In the genomic region with DNA sequence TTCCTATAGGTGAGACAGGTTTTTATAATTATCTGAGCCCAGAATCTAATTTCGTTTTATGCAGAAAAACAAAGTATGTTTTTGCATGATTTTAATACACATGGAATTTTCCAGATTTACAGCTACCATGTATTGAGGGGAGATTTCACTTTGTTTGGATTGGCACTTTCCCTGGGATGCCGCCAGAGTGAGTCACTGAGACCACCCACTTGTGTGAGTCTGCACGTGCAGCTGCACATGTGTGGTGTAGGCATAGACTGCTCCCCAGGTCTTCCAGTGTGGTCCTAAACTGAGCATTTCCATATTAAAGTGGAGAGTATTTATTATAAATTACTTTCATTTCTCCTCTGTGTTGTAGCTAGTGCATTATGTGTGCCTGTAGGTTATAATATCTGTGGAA, we compare ENCODE assay signal across 26 cellular contexts.
A peak's percentile ranks its signal among the peaks of the same experiment; 100 is the strongest.
DNase-seq lines count a peak whose midpoint lies in the region; ATAC-seq, FAIRE-seq and TF ChIP-seq lines count a peak whose summit lies in the region.
"Had no signal": no experiment of that assay in that cellular context is flagged by ENCODE, and none has a peak within 500 bp of the region (broad histone marks: within the 10 kb centered on the region; RNA-seq: fewer than 3 reads in every experiment).

No MANE protein-coding gene starts in this region.

- POLR2A ChIA-PET in SK-N-SH (lab: Yijun Ruan, JAX) = no interaction called here

- H3K27me3 ChIP-seq in SK-N-SH (ENCODE audit: insufficient read depth) = no peaks in the 10 kb centered on the region
- H3K27me3 ChIP-seq: BLaER1 treated with 17β-estradiol and CSF1 and Interleukin-3, amounts not matched to agents 10 nM and 100 nM; dorsolateral prefrontal cortex; heart right ventricle had no signal

- H2AFZ ChIP-seq in SK-N-SH (ENCODE audit: low read depth) = no peak overlapping the region
- H2AFZ ChIP-seq: parathyroid adenoma had no signal

- TF ChIP-seq CTCF in SK-N-SH (IDR thresholded peaks at IDR 0.05) = no peak

- DNase-seq in SK-N-SH = no peak
- DNase-seq in astrocyte of the hippocampus (ENCODE audit: low read depth, low spot score) = peak; percentile 57
- peak; percentile 28 for DNase-seq in fibroblast of the conjunctiva (ENCODE audit: low read depth)
- peak; percentile 35 for DNase-seq in urothelium cell line (ENCODE audit: low spot score)
- no peak for DNase-seq in activated naive CD8-positive, alpha-beta T cell treated with anti-CD3 and anti-CD28 coated beads for 36 hours
- DNase-seq: activated CD4-positive, CD25-positive, alpha-beta regulatory T cell treated with anti-CD3 and anti-CD28 coated beads, Interleukin-2, amount 50 U/mL, for 72 hours; dorsolateral prefrontal cortex; GF-D8; H9; heart right ventricle; islet precursor cell; naive thymus-derived CD4-positive, alpha-beta T cell; NCI-H187 treated with DMSO at 0.1 percent for 48 hours; NCI-H345; stimulated activated CD4-positive, alpha-beta T cell treated with anti-CD3 and anti-CD28 coated beads, Interleukin-2, amount 100 ng/mL, for 48 hours; stimulated activated naive CD8-positive, alpha-beta T cell treated with anti-CD3 and anti-CD28 coated beads, Interleukin-15, amount 100 ng/mL, for 72 hours; trophoblast cell had no signal

- peaks cover 8% of the 10 kb centered on the region for H3K27me3 Mint-ChIP-seq in activated naive CD8-positive, alpha-beta T cell treated with anti-CD3 and anti-CD28 coated beads for 36 hours
- H3K27me3 Mint-ChIP-seq: stimulated activated naive CD8-positive, alpha-beta T cell treated with anti-CD3 and anti-CD28 coated beads, Interleukin-15, amount 100 ng/mL, for 72 hours had no signal

- no peak overlapping the region for H3K4me3 ChIP-seq in SK-N-SH (ENCODE audit: low read depth in 2 of 2, low read length in 1 of 2)
- H3K4me3 ChIP-seq: BLaER1 treated with 17β-estradiol and CSF1 and Interleukin-3, amounts not matched to agents 10 nM and 100 nM; dorsolateral prefrontal cortex; heart right ventricle had no signal

- CTCF ChIA-PET in SK-N-SH (lab: Yijun Ruan, JAX) = no interaction called here

- no peaks in the 10 kb centered on the region for H3K36me3 ChIP-seq in SK-N-SH (replicated peaks in 1 of 2; ENCODE audit: control insufficient read depth in 1 of 2, insufficient read depth in 2 of 2, low read length in 1 of 2)
- H3K36me3 ChIP-seq: BLaER1 treated with 17β-estradiol and CSF1 and Interleukin-3, amounts not matched to agents 10 nM and 100 nM; heart right ventricle had no signal

- no peak for ATAC-seq in SK-N-SH treated with all-trans-retinoic acid at 6 μM for 48 hours
- ATAC-seq in HG02981 (IDR thresholded peaks at IDR 0.05; ENCODE audit: unreplicated experiment) = no peak
- ATAC-seq in GM21723 (IDR thresholded peaks at IDR 0.05; ENCODE audit: unreplicated experiment) = no peak
- ATAC-seq: activated naive CD4-positive, alpha-beta T cell treated with anti-CD3 and anti-CD28 coated beads, Interleukin-2, amount 50 U/mL, for 72 hours; heart right ventricle; naive thymus-derived CD4-positive, alpha-beta T cell; stimulated activated naive CD8-positive, alpha-beta T cell treated with anti-CD3 and anti-CD28 coated beads, Interleukin-15, amount 100 ng/mL, for 72 hours had no signal

- TF ChIP-seq EP300 in SK-N-SH (IDR thresholded peaks at IDR 0.05; ENCODE audit: borderline replicate concordance in 1 of 2, low read depth in 1 of 2, low read length in 1 of 2) = no peak

- no peak overlapping the region for H3K4me3 Mint-ChIP-seq in activated naive CD8-positive, alpha-beta T cell treated with anti-CD3 and anti-CD28 coated beads for 36 hours
- H3K4me3 Mint-ChIP-seq: H9; naive thymus-derived CD4-positive, alpha-beta T cell; stimulated activated naive CD8-positive, alpha-beta T cell treated with anti-CD3 and anti-CD28 coated beads, Interleukin-15, amount 100 ng/mL, for 72 hours had no signal

- no peaks in the 10 kb centered on the region for H3K4me1 Mint-ChIP-seq in activated naive CD8-positive, alpha-beta T cell treated with anti-CD3 and anti-CD28 coated beads for 36 hours
- H3K4me1 Mint-ChIP-seq: H9; naive thymus-derived CD4-positive, alpha-beta T cell; stimulated activated naive CD8-positive, alpha-beta T cell treated with anti-CD3 and anti-CD28 coated beads, Interleukin-15, amount 100 ng/mL, for 72 hours had no signal

- H3K27ac ChIP-seq in SK-N-SH (ENCODE audit: low read depth in 2 of 2, low read length in 1 of 2) = no peak overlapping the region
- H3K27ac ChIP-seq: 22Rv1; BLaER1 treated with 17β-estradiol and CSF1 and Interleukin-3, amounts not matched to agents 10 nM and 100 nM; dorsolateral prefrontal cortex; heart right ventricle; parathyroid adenoma had no signal

- peaks cover 11 to 35% of the 10 kb centered on the region in 2 experiments for H3K4me1 ChIP-seq in SK-N-SH (ENCODE audit: control insufficient read depth in 1 of 2, insufficient read depth in 2 of 2, low read depth in 1 of 2, low read length in 1 of 2)
- H3K4me1 ChIP-seq: BLaER1 treated with 17β-estradiol and CSF1 and Interleukin-3, amounts not matched to agents 10 nM and 100 nM; heart right ventricle; parathyroid adenoma had no signal

- H3K9ac ChIP-seq in SK-N-SH = no peak overlapping the region
- H3K9ac ChIP-seq: BLaER1 treated with 17β-estradiol and CSF1 and Interleukin-3, amounts not matched to agents 10 nM and 100 nM; parathyroid adenoma had no signal

- 46% methylated on average over 3 of the region's 3 CpGs for WGBS in SK-N-SH (ENCODE audit: low lambda C conversion rate)

- H3K9me2 ChIP-seq in SK-N-SH = no peaks in the 10 kb centered on the region

- H3K36me3 Mint-ChIP-seq in activated naive CD8-positive, alpha-beta T cell treated with anti-CD3 and anti-CD28 coated beads for 36 hours = no peaks in the 10 kb centered on the region
- H3K36me3 Mint-ChIP-seq: activated naive CD4-positive, alpha-beta T cell treated with anti-CD3 and anti-CD28 coated beads, Interleukin-2, amount 50 U/mL, for 72 hours; naive thymus-derived CD4-positive, alpha-beta T cell had no signal

- no peak overlapping the region for H3K27ac Mint-ChIP-seq in activated naive CD8-positive, alpha-beta T cell treated with anti-CD3 and anti-CD28 coated beads for 36 hours
- H3K27ac Mint-ChIP-seq: activated naive CD4-positive, alpha-beta T cell treated with anti-CD3 and anti-CD28 coated beads, Interleukin-2, amount 50 U/mL, for 72 hours; H9; naive thymus-derived CD4-positive, alpha-beta T cell; stimulated activated naive CD8-positive, alpha-beta T cell treated with anti-CD3 and anti-CD28 coated beads, Interleukin-15, amount 100 ng/mL, for 72 hours had no signal

- TF ChIP-seq RAD21 in SK-N-SH (IDR thresholded peaks at IDR 0.05; ENCODE audit: low read length) = no peak

- 0 out of 2 replicates have a peak overlapping the region, but pooled peaks have one; percentile 42 for H3K4me2 ChIP-seq in SK-N-SH
- H3K4me2 ChIP-seq: BLaER1 treated with 17β-estradiol and CSF1 and Interleukin-3, amounts not matched to agents 10 nM and 100 nM had no signal

- H3K9me3 Mint-ChIP-seq in activated naive CD8-positive, alpha-beta T cell treated with anti-CD3 and anti-CD28 coated beads for 36 hours = no peaks in the 10 kb centered on the region
- H3K9me3 Mint-ChIP-seq: activated naive CD4-positive, alpha-beta T cell treated with anti-CD3 and anti-CD28 coated beads, Interleukin-2, amount 50 U/mL, for 72 hours; H9; naive thymus-derived CD4-positive, alpha-beta T cell; stimulated activated naive CD8-positive, alpha-beta T cell treated with anti-CD3 and anti-CD28 coated beads, Interleukin-15, amount 100 ng/mL, for 72 hours had no signal

- no peaks in the 10 kb centered on the region for H4K20me1 ChIP-seq in SK-N-SH (ENCODE audit: insufficient read depth)
- H4K20me1 ChIP-seq: BLaER1 treated with 17β-estradiol and CSF1 and Interleukin-3, amounts not matched to agents 10 nM and 100 nM had no signal

- H3K79me2 ChIP-seq in SK-N-SH (ENCODE audit: insufficient read depth) = no peaks in the 10 kb centered on the region
- H3K79me2 ChIP-seq: parathyroid adenoma had no signal

- H3F3A ChIP-seq in SK-N-SH (replicated peaks; ENCODE audit: insufficient read depth) = peaks cover 11% of the 10 kb centered on the region

- no peaks in the 10 kb centered on the region for H3K9me3 ChIP-seq in SK-N-SH
- H3K9me3 ChIP-seq: BLaER1 treated with 17β-estradiol and CSF1 and Interleukin-3, amounts not matched to agents 10 nM and 100 nM; heart right ventricle had no signal

- no peak for FAIRE-seq in urothelium cell line (lab: Jason Lieb, UNC)
- FAIRE-seq: bronchial epithelial cell, GM19239 had no signal

TF ChIP-seq in SK-N-SH, 30 proteins besides CTCF, POLR2A, EP300 and RAD21 (continues in another document):
- TF ChIP-seq NRF1 (IDR thresholded peaks at IDR 0.05; ENCODE audit: low read depth, low read length) (no peak), NFIC (IDR thresholded peaks at IDR 0.05; ENCODE audit: borderline replicate concordance) (peak; percentile 34; the same call in 1 of the 2 replicates), RXRA (IDR thresholded peaks at IDR 0.05; ENCODE audit: borderline replicate concordance, low read depth) (no peak), MAX (IDR thresholded peaks at IDR 0.05; ENCODE audit: low read depth) (no peak)

TF ChIP-seq in SK-N-SH treated with all-trans-retinoic acid at 6 μM for 48 hours, 23 proteins besides CTCF, POLR2A, EP300 and RAD21 (continues in another document):
- TF ChIP-seq ZNF565 (CRISPR knock-in tag; conservative IDR thresholded peaks at IDR 0.05; ENCODE audit: low read depth) (no peak), SNAI2 (CRISPR knock-in tag; IDR thresholded peaks at IDR 0.05) (no peak), ZFP30 (CRISPR knock-in tag; IDR thresholded peaks at IDR 0.05) (no peak), TSHZ2 (CRISPR knock-in tag; IDR thresholded peaks at IDR 0.05) (no peak), ESRRG (CRISPR knock-in tag; IDR thresholded peaks at IDR 0.05) (no peak)

Comparison
In these comparisons a context has a peak if more than half of its experiments do, and no peak if none do; other contexts are left out.
1. DNase-seq: peak in astrocyte of the hippocampus (single experiment), fibroblast of the conjunctiva (single experiment) and urothelium cell line (single experiment); none in SK-N-SH (single experiment) and activated naive CD8-positive, alpha-beta T cell treated with anti-CD3 and anti-CD28 coated beads for 36 hours (single experiment).